13 cellular contexts compared by ENCODE assay signal in genomic region chr5:132825165-132825823, GRCh38. TPM values are rescaled to one million over a fixed set of nuclear protein-coding genes. Genes with fewer than 3 reads are reported as not detected.
A peak's percentile ranks its signal among the peaks of the same experiment; 100 is the strongest.
DNase-seq lines count a peak whose midpoint lies in the region; ATAC-seq and TF ChIP-seq lines count a peak whose summit lies in the region.
"Had no signal": no experiment of that assay in that cellular context is flagged by ENCODE, and none has a peak within 500 bp of the region (broad histone marks: within the 10 kb centered on the region; RNA-seq: fewer than 3 reads in every experiment).

No MANE protein-coding gene starts in this region.

- H3K4me3 ChIP-seq in GM06990 (replicated peaks; ENCODE audit: low read depth, low read length) (no peak overlapping the region), HUES48 (ENCODE audit: low read depth, low read length) (peak overlapping the region; percentile 59), ectodermal cell (ENCODE audit: insufficient read depth, low read depth, low read length) (peak overlapping the region; percentile 26), testis (peak overlapping the region in 1 of 2 donors; percentile 21)
- H3K4me3 ChIP-seq: lung had no signal

- no peaks in the 10 kb centered on the region for H3K9me3 Mint-ChIP-seq in naive thymus-derived CD8-positive, alpha-beta T cell

- H3K9me3 ChIP-seq in HUES48 (ENCODE audit: control insufficient read depth, insufficient read depth, low read length) (no peaks in the 10 kb centered on the region), ectodermal cell (ENCODE audit: control insufficient read depth, low read length) (no peaks in the 10 kb centered on the region), testis (no peaks in the 10 kb centered on the region)

- DNase-seq in GM06990 (ENCODE audit: extremely low read depth, insufficient read length) (peak; percentile 47), GM19238 (ENCODE audit: insufficient read length, low spot score) (no peak), NCI-H524 (lab: John Stamatoyannopoulos, UW) (no peak), testis (no peak), left colon (no peak)
- DNase-seq in naive thymus-derived CD8-positive, alpha-beta T cell: no peak
- DNase-seq: Calu3, NCI-H2107, OCI-M1, WERI-Rb-1 had no signal

- no peak overlapping the region for H3K27ac Mint-ChIP-seq in naive thymus-derived CD8-positive, alpha-beta T cell

- TF ChIP-seq POLR2A in testis (IDR thresholded peaks at IDR 0.05): no peak

- WGBS in ectodermal cell, 2 experiments: 17% methylated on average over 69 of the region's 69 CpGs
- 35 to 64% methylated on average over 24 to 38 of the region's 69 CpGs for WGBS in testis, 2 donors

- POLR2A ChIA-PET in naive thymus-derived CD8-positive, alpha-beta T cell (lab: Charles Lee): no interaction called here

- intact Hi-C loops in testis (cut with DNase I; ENCODE audit: low total_unique reads) (no loop called here), left colon (cut with DNase I, micrococcal nuclease) (loop anchor here (10.0 kb wide), 2 partner anchors 60 to 440 kb away; no protein-coding TSS in a partner anchor)

- H3K27me3 Mint-ChIP-seq in naive thymus-derived CD8-positive, alpha-beta T cell: peaks cover 19 to 66% (median 41%) of the 10 kb centered on the region in 5 donors

- H3K27me3 ChIP-seq in GM06990 (replicated peaks; ENCODE audit: control insufficient read depth, insufficient read depth, low read length) (no peaks in the 10 kb centered on the region; the same call in 1 of the 2 replicates), HUES48 (ENCODE audit: control insufficient read depth, insufficient read depth, low read length) (peaks cover 71% of the 10 kb centered on the region), ectodermal cell (ENCODE audit: control insufficient read depth, insufficient read depth, low read length, poor library complexity, severe bottlenecking) (peaks cover 100% of the 10 kb centered on the region), testis (no peaks in the 10 kb centered on the region)

- TF ChIP-seq CTCF in GM06990 (IDR thresholded peaks at IDR 0.05; ENCODE audit: insufficient read depth, low read length, poor library complexity, severe bottlenecking): no peak
- TF ChIP-seq CTCF in testis (IDR thresholded peaks at IDR 0.05): no peak

- peak overlapping the region in 8 of 10 donors; percentile 31 to 61 (median 42) for H3K4me3 Mint-ChIP-seq in naive thymus-derived CD8-positive, alpha-beta T cell

- H3K4me1 ChIP-seq in HUES48 (ENCODE audit: control insufficient read depth, insufficient read depth, low read length) (peaks cover 3% of the 10 kb centered on the region), ectodermal cell (ENCODE audit: control insufficient read depth, insufficient read depth, low read length) (no peaks in the 10 kb centered on the region), testis (peaks cover 9% of the 10 kb centered on the region)

- no peak overlapping the region for H3K27ac ChIP-seq in HUES48 (ENCODE audit: low read depth, low read length)
- no peak overlapping the region for H3K27ac ChIP-seq in ectodermal cell (ENCODE audit: insufficient read depth, low read depth, low read length, poor library complexity, severe bottlenecking)
- no peak overlapping the region for H3K27ac ChIP-seq in testis
- H3K27ac ChIP-seq: WERI-Rb-1 had no signal

- no peaks in the 10 kb centered on the region for H3K36me3 Mint-ChIP-seq in naive thymus-derived CD8-positive, alpha-beta T cell

- H3K4me1 Mint-ChIP-seq in naive thymus-derived CD8-positive, alpha-beta T cell: peaks cover 3 to 29% (median 13%) of the 10 kb centered on the region in 4 donors

- peak; percentile 1 to 4 for ATAC-seq in naive thymus-derived CD8-positive, alpha-beta T cell
- ATAC-seq in left colon: no peak

- H3K36me3 ChIP-seq in GM06990 (ENCODE audit: control insufficient read depth, insufficient read depth, low read length) (no peaks in the 10 kb centered on the region), HUES48 (ENCODE audit: control insufficient read depth, insufficient read depth, low read length) (no peaks in the 10 kb centered on the region), ectodermal cell (ENCODE audit: control insufficient read depth, insufficient read depth, low read length) (no peaks in the 10 kb centered on the region), testis (ENCODE audit: low read depth, missing control alignments) (no peaks in the 10 kb centered on the region)
- H3K36me3 ChIP-seq: WERI-Rb-1 had no signal

- no peak overlapping the region; the same call in 1 of the 2 replicates for H3K9ac ChIP-seq in HUES48 (ENCODE audit: low read depth, low read length)

RNA-seq across cellular contexts. Expression of gene SHROOM1, which starts 5.2 kb away (rescaled TPM):
- polyA plus RNA-seq in ectodermal cell (2013, experiment 1 of 4): 0.74 TPM
- polyA plus RNA-seq in ectodermal cell (2013, experiment 2 of 4): 1.00 TPM
- 1.5 TPM for polyA plus RNA-seq in ectodermal cell (2013, experiment 3 of 4)
- polyA plus RNA-seq in ectodermal cell (2013, experiment 4 of 4): 0.85 TPM
- not detected for total RNA-seq in naive thymus-derived CD8-positive, alpha-beta T cell
- not detected for polyA plus RNA-seq in naive thymus-derived CD8-positive, alpha-beta T cell
- total RNA-seq in testis (1 to 10 TPM; 9.0 to 9.6 TPM), left colon (10 to 100 TPM; 49.4 to 53.4 TPM)
- polyA plus RNA-seq in testis (ENCODE audit: insufficient read depth, low read depth, low replicate concordance): 2.1 TPM

RNA-seq across cellular contexts. Expression of gene SOWAHA, which starts 12.2 kb away (rescaled TPM):
- polyA plus RNA-seq in ectodermal cell (2013, experiment 1 of 4): not detected
- not detected for polyA plus RNA-seq in ectodermal cell (2013, experiment 2 of 4)
- not detected for polyA plus RNA-seq in ectodermal cell (2013, experiment 3 of 4)
- not detected for polyA plus RNA-seq in ectodermal cell (2013, experiment 4 of 4)
- not detected for total RNA-seq in naive thymus-derived CD8-positive, alpha-beta T cell
- not detected for polyA plus RNA-seq in naive thymus-derived CD8-positive, alpha-beta T cell
- total RNA-seq in testis: 1 to 10 TPM; 1.2 to 1.3 TPM
- 0.46 TPM for polyA plus RNA-seq in testis (ENCODE audit: insufficient read depth, low read depth, low replicate concordance)
- total RNA-seq in left colon: 10 to 100 TPM; 36.0 to 38.8 TPM

RNA-seq across cellular contexts. Expression of gene GDF9, which starts 41.0 kb away (rescaled TPM):
- 0.30 TPM for polyA plus RNA-seq in ectodermal cell (2013, experiment 1 of 4)
- 0.59 TPM for polyA plus RNA-seq in ectodermal cell (2013, experiment 2 of 4)
- 0.53 TPM for polyA plus RNA-seq in ectodermal cell (2013, experiment 3 of 4)
- 0.69 TPM for polyA plus RNA-seq in ectodermal cell (2013, experiment 4 of 4)
- total RNA-seq in naive thymus-derived CD8-positive, alpha-beta T cell: 1 to 10 TPM; 1.2 to 1.7 TPM
- polyA plus RNA-seq in naive thymus-derived CD8-positive, alpha-beta T cell: under 1 TPM in 2 of 3 donors, not detected in 1; 0.30 to 0.45 TPM
- total RNA-seq in testis: 10 to 100 TPM in 1 of 2 donors, 1 to 10 TPM in 1; 5.7 to 13.5 TPM
- polyA plus RNA-seq in testis (ENCODE audit: insufficient read depth, low read depth, low replicate concordance): 14.2 TPM
- under 1 TPM; 0.09 to 0.50 TPM for total RNA-seq in left colon

RNA-seq across cellular contexts. Expression of gene UQCRQ, which starts 41.1 kb away (rescaled TPM):
- 205 TPM for polyA plus RNA-seq in ectodermal cell (2013, experiment 1 of 4)
- 214 TPM for polyA plus RNA-seq in ectodermal cell (2013, experiment 2 of 4)
- 217 TPM for polyA plus RNA-seq in ectodermal cell (2013, experiment 3 of 4)
- polyA plus RNA-seq in ectodermal cell (2013, experiment 4 of 4): 259 TPM
- 100 to 1,000 TPM; 101 to 114 TPM for total RNA-seq in naive thymus-derived CD8-positive, alpha-beta T cell
- polyA plus RNA-seq in naive thymus-derived CD8-positive, alpha-beta T cell: 100 to 1,000 TPM; 594 to 702 (median 638) TPM
- total RNA-seq in testis (100 to 1,000 TPM; 154 to 171 TPM), left colon (100 to 1,000 TPM; 769 to 906 TPM)
- 167 TPM for polyA plus RNA-seq in testis (ENCODE audit: insufficient read depth, low read depth, low replicate concordance)

RNA-seq across cellular contexts. Expression of gene LEAP2, which starts 48.2 kb away (rescaled TPM):
- polyA plus RNA-seq in ectodermal cell (2013, experiment 1 of 4): 2.3 TPM
- polyA plus RNA-seq in ectodermal cell (2013, experiment 2 of 4): 2.8 TPM
- polyA plus RNA-seq in ectodermal cell (2013, experiment 3 of 4): 1.5 TPM
- polyA plus RNA-seq in ectodermal cell (2013, experiment 4 of 4): 2.5 TPM
- total RNA-seq in naive thymus-derived CD8-positive, alpha-beta T cell: 1 to 10 TPM; 4.7 to 6.8 TPM
- polyA plus RNA-seq in naive thymus-derived CD8-positive, alpha-beta T cell: 1 to 10 TPM in 1 of 3 donors, under 1 TPM in 2; 0.64 to 2.1 (median 0.77) TPM
- total RNA-seq in testis (1 to 10 TPM; 1.8 to 4.1 TPM), left colon (10 to 100 TPM in 1 of 2 donors, 1 to 10 TPM in 1; 2.9 to 10.7 TPM)
- 3.6 TPM for polyA plus RNA-seq in testis (ENCODE audit: insufficient read depth, low read depth, low replicate concordance)

Comparison
In these comparisons a context has a peak if more than half of its experiments do, and no peak if none do; other contexts are left out.
1. RNA of gene SHROOM1, which starts 5.2 kb away (total RNA-seq): 49.4 to 53.4 TPM in left colon and 9.0 to 9.6 TPM in testis; not detected in naive thymus-derived CD8-positive, alpha-beta T cell; every median in the first group is over 4 times any median in the second.
2. RNA of gene SOWAHA, which starts 12.2 kb away (total RNA-seq): 36.0 to 38.8 TPM in left colon; 1.2 to 1.3 TPM in testis and not detected in naive thymus-derived CD8-positive, alpha-beta T cell; every median in the first group is over 10 times any median in the second.